8 cellular contexts compared by ENCODE assay signal in genomic region chr1:161706483-161707347, GRCh38. TPM values are rescaled to one million over a fixed set of nuclear protein-coding genes. Genes with fewer than 3 reads are reported as not detected.
DNase-seq lines count a peak whose midpoint lies in the region; ATAC-seq and TF ChIP-seq lines count a peak whose summit lies in the region.

TSS of gene FCRLA (plus strand) at chr1:161707229. CDS start at chr1:161707265, 36 bp downstream.

- 45 to 56% (median 49%) methylated on average over 4 of the region's 4 CpGs for WGBS in adrenal gland, 4 donors

- no peaks in the 10 kb centered on the region for H3K9me3 Mint-ChIP-seq in GM23338

- H4K20me1 ChIP-seq in GM23338 (replicated peaks; ENCODE audit: insufficient read depth): no peaks in the 10 kb centered on the region

- H3K27me3 Mint-ChIP-seq in GM23338 (ENCODE audit: insufficient read depth, low read depth, poor library complexity): peaks cover under 1% of the 10 kb centered on the region

- no peaks in the 10 kb centered on the region for H3K36me3 Mint-ChIP-seq in GM23338 (ENCODE audit: low read depth)

- TF ChIP-seq POLR2A in adrenal gland (IDR thresholded peaks at IDR 0.05): no peak

- H3K4me1 Mint-ChIP-seq in GM23338: peaks cover 18% of the 10 kb centered on the region

- H3F3A ChIP-seq in GM23338 (replicated peaks; ENCODE audit: low read depth): no peaks in the 10 kb centered on the region

- H3K4me3 Mint-ChIP-seq in GM23338: no peak within 1 kb of the TSS

- ATAC-seq in GM18873 (IDR thresholded peaks at IDR 0.05; ENCODE audit: low FRiP score, unreplicated experiment) (peak; percentile 45), HG03045 (IDR thresholded peaks at IDR 0.05; ENCODE audit: unreplicated experiment) (peak; percentile 66), GM23338 (no peak)

- H3K36me3 ChIP-seq in ACC112 (ENCODE audit: insufficient read depth, low read length) (no peaks in the 10 kb centered on the region), SJCRH30 (no peaks in the 10 kb centered on the region; the same call in 1 of the 2 replicates), GM23338 (ENCODE audit: insufficient read depth) (no peaks in the 10 kb centered on the region), adrenal gland (replicated peaks in 1 of 2) (no peaks in the 10 kb centered on the region)

- H3K4me2 ChIP-seq in GM23338: no peak within 1 kb of the TSS

- peak; percentile 88 to 95 for DNase-seq in SJCRH30
- DNase-seq in hepatic stellate cell (ENCODE audit: low spot score): peak; percentile 63
- no peak for DNase-seq in GM23338 (ENCODE audit: low spot score)
- DNase-seq in activated effector memory CD4-positive, alpha-beta T cell treated with Interleukin-2 at 50 U/mL for 16 hours: no peak
- DNase-seq in adrenal gland: no peak

- H3K4me3 ChIP-seq in ACC112 (ENCODE audit: low read depth, low read length) (peak within 1 kb of the TSS; percentile 37; the same call in 1 of the 2 replicates), SJCRH30 (peak within 1 kb of the TSS; percentile 48), GM23338 (no peak within 1 kb of the TSS), adrenal gland (no peak within 1 kb of the TSS)

- H2AFZ ChIP-seq in ACC112 (ENCODE audit: low read length, unreplicated experiment) (peak within 1 kb of the TSS; percentile 73), GM23338 (no peak within 1 kb of the TSS)

- H3K27ac Mint-ChIP-seq in GM23338: no peak within 1 kb of the TSS

- peaks cover 4% of the 10 kb centered on the region; the same call in 1 of the 2 replicates for H3K9me2 ChIP-seq in GM23338 (ENCODE audit: insufficient read depth)

- H3K27ac ChIP-seq in ACC112 (ENCODE audit: low read depth, low read length) (peak within 1 kb of the TSS; percentile 93), SJCRH30 (peak within 1 kb of the TSS; percentile 98), GM23338 (ENCODE audit: low read depth) (no peak within 1 kb of the TSS), adrenal gland (peak within 1 kb of the TSS in 1 of 5 donors; percentile 22)

- TF ChIP-seq CTCF in GM23338 (conservative IDR thresholded peaks at IDR 0.05; ENCODE audit: low read depth in 2 of 2): no peak
- no peak for TF ChIP-seq CTCF in adrenal gland (IDR thresholded peaks at IDR 0.05)

- H3K4me1 ChIP-seq in ACC112 (ENCODE audit: control insufficient read depth, insufficient read depth, low read length, unreplicated experiment) (peaks cover 18% of the 10 kb centered on the region), SJCRH30 (peaks cover 20% of the 10 kb centered on the region), GM23338 (ENCODE audit: insufficient read depth) (no peaks in the 10 kb centered on the region), adrenal gland (replicated peaks in 1 of 2) (no peaks in the 10 kb centered on the region)

- H3K9me3 ChIP-seq in SJCRH30 (replicated peaks) (no peaks in the 10 kb centered on the region), adrenal gland (replicated peaks in 1 of 3) (no peaks in the 10 kb centered on the region)

- no peaks in the 10 kb centered on the region for H3K27me3 ChIP-seq in ACC112 (ENCODE audit: insufficient read depth, low read length)
- H3K27me3 ChIP-seq in SJCRH30: no peaks in the 10 kb centered on the region
- no peaks in the 10 kb centered on the region for H3K27me3 ChIP-seq in GM23338 (ENCODE audit: insufficient read depth)
- no peaks in the 10 kb centered on the region for H3K27me3 ChIP-seq in adrenal gland

- H3K79me2 ChIP-seq in ACC112 (ENCODE audit: control insufficient read depth, insufficient read depth, low read length, unreplicated experiment): no peaks in the 10 kb centered on the region
- H3K79me2 ChIP-seq in GM23338 (replicated peaks; ENCODE audit: insufficient read depth): no peaks in the 10 kb centered on the region

- intact Hi-C loops in adrenal gland (cut with DNase I): no loop called here

TF ChIP-seq in GM23338, 12 proteins besides CTCF, POLR2A, EP300 and RAD21 (continues in another document):
- TF ChIP-seq ZNF114 (CRISPR knock-in tag; IDR thresholded peaks at IDR 0.05) (no peak), POLR2AphosphoS5 (IDR thresholded peaks at IDR 0.05; ENCODE audit: low read depth) (no peak), STAT1 (IDR thresholded peaks at IDR 0.05; ENCODE audit: unreplicated experiment) (no peak), ZNF462 (CRISPR knock-in tag; IDR thresholded peaks at IDR 0.05) (no peak), EZH2phosphoT487 (IDR thresholded peaks at IDR 0.05; ENCODE audit: unreplicated experiment) (no peak), JUNB (IDR thresholded peaks at IDR 0.05; ENCODE audit: unreplicated experiment) (no peak), NANOG (IDR thresholded peaks at IDR 0.05; ENCODE audit: borderline replicate concordance) (no peak)

RNA-seq across cellular contexts. Expression of gene FCRLA, which starts in this region (rescaled TPM):
- total RNA-seq in SJCRH30 (2014; rRNA removed; shearing (Covaris generic)): 164 and 168 TPM in 2 replicates
- total RNA-seq in GM23338 (2014; rRNA removed; shearing (Covaris generic)): not detected in 2 replicates
- polyA plus RNA-seq in GM23338 (2016; fragmentation: Nextera tagmentation; extraction: Ambion mirVana) (0.24 and 0.50 TPM in 2 replicates), adrenal gland (under 1 TPM; 0.03 to 0.16 (median 0.15) TPM)
- under 1 TPM in 2 of 8 donors, not detected in 6; 0.28 to 0.31 TPM for total RNA-seq in adrenal gland

Comparison
In these comparisons a context has a peak if more than half of its experiments do, and no peak if none do; other contexts are left out.
1. RNA of gene FCRLA (total RNA-seq): 164 to 168 TPM in SJCRH30; not detected in GM23338 and 0.28 to 0.31 TPM in adrenal gland; every median in the first group is over 100 times any median in the second.
2. H3K4me3 ChIP-seq: peak in ACC112 (single experiment) and SJCRH30 (single experiment); none in GM23338 (single experiment) and adrenal gland (0 of 4).
3. DNase-seq: peak in SJCRH30 (2 of 2) and hepatic stellate cell (single experiment); none in GM23338 (single experiment), activated effector memory CD4-positive, alpha-beta T cell treated with Interleukin-2 at 50 U/mL for 16 hours (single experiment) and adrenal gland (0 of 7).